8 cellular contexts compared by ENCODE assay signal in genomic region chr1:1079408-1080121, GRCh38. TPM values are rescaled to one million over a fixed set of nuclear protein-coding genes. Genes with fewer than 3 reads are reported as not detected.
DNase-seq lines count a peak whose midpoint lies in the region; ATAC-seq and TF ChIP-seq lines count a peak whose summit lies in the region.

No MANE protein-coding gene starts in this region.

- no peak for TF ChIP-seq CTCF in ovary (IDR thresholded peaks at IDR 0.05)

- TF ChIP-seq POLR2A in ovary (IDR thresholded peaks at IDR 0.05), result no peak

- intact Hi-C loops in ovary (cut with DNase I), result no loop called here

- H3K27me3 Mint-ChIP-seq in activated naive CD4-positive, alpha-beta T cell treated with anti-CD3 and anti-CD28 coated beads, Interleukin-2, amount 10 ng/mL, durations not matched to agents 7 days and 5 days, result peaks cover 22% of the 10 kb centered on the region

- peak overlapping the region; percentile 67 for H3K9ac ChIP-seq in BLaER1

- TF ChIP-seq EP300 in ovary (IDR thresholded peaks at IDR 0.05), result no peak

- no peak overlapping the region for H3K4me3 Mint-ChIP-seq in activated naive CD4-positive, alpha-beta T cell treated with anti-CD3 and anti-CD28 coated beads, Interleukin-2, amount 10 ng/mL, durations not matched to agents 7 days and 5 days

- H3K36me3 ChIP-seq in BLaER1, result peaks cover 19% of the 10 kb centered on the region
- no peaks in the 10 kb centered on the region for H3K36me3 ChIP-seq in ovary

- H3K27ac Mint-ChIP-seq in activated naive CD4-positive, alpha-beta T cell treated with anti-CD3 and anti-CD28 coated beads, Interleukin-2, amount 10 ng/mL, durations not matched to agents 7 days and 5 days, result peak overlapping the region; percentile 19

- H3K9me3 ChIP-seq in BLaER1 (no peaks in the 10 kb centered on the region), ovary (no peaks in the 10 kb centered on the region)

- CTCF ChIA-PET in activated naive CD4-positive, alpha-beta T cell treated with anti-CD3 and anti-CD28 coated beads, Interleukin-2, amount 10 ng/mL, durations not matched to agents 7 days and 5 days (lab: Charles Lee), result no interaction called here

- H4K20me1 ChIP-seq in BLaER1, result no peaks in the 10 kb centered on the region

- WGBS in ovary, 3 donors, result 0 to 1% (median 1%) methylated on average over 22 to 38 of the region's 38 CpGs

- peak overlapping the region; percentile 79 for H3K4me2 ChIP-seq in BLaER1

- H3K36me3 Mint-ChIP-seq in activated naive CD4-positive, alpha-beta T cell treated with anti-CD3 and anti-CD28 coated beads, Interleukin-2, amount 10 ng/mL, durations not matched to agents 7 days and 5 days, result no peaks in the 10 kb centered on the region

- ATAC-seq in GM19452 (IDR thresholded peaks at IDR 0.05; ENCODE audit: unreplicated experiment), result peak; percentile 53
- ATAC-seq in HG02610 (IDR thresholded peaks at IDR 0.05; ENCODE audit: unreplicated experiment), result no peak

- H3K4me3 ChIP-seq in BLaER1, result peak overlapping the region; percentile 43; the same call in 1 of the 2 replicates
- peak overlapping the region; percentile 16 for H3K4me3 ChIP-seq in ovary

- H3K4me1 ChIP-seq in BLaER1, result peaks cover 51% of the 10 kb centered on the region
- peaks cover 11% of the 10 kb centered on the region for H3K4me1 ChIP-seq in ovary (ENCODE audit: insufficient read depth)

- H3K27me3 ChIP-seq in BLaER1 (peaks cover 28% of the 10 kb centered on the region), ovary (peaks cover 3% of the 10 kb centered on the region)

- H3K4me1 Mint-ChIP-seq in activated naive CD4-positive, alpha-beta T cell treated with anti-CD3 and anti-CD28 coated beads, Interleukin-2, amount 10 ng/mL, durations not matched to agents 7 days and 5 days, result peaks cover 4% of the 10 kb centered on the region

- DNase-seq in NCI-H2196 (lab: John Stamatoyannopoulos, UW; ENCODE audit: unreplicated experiment), result peak; percentile 70
- peak; percentile 45 for DNase-seq in activated naive CD4-positive, alpha-beta T cell treated with anti-CD3 and anti-CD28 coated beads, Interleukin-2, amount 10 ng/mL, durations not matched to agents 7 days and 5 days
- peak; percentile 27 for DNase-seq in glomerular endothelial cell (ENCODE audit: extremely low read depth, low read depth, low spot score)
- DNase-seq in ovary, result peak; percentile 43 to 67 (median 47)
- DNase-seq in SKM-1 (lab: John Stamatoyannopoulos, UW; ENCODE audit: unreplicated experiment), result no peak

- H3K9me3 Mint-ChIP-seq in activated naive CD4-positive, alpha-beta T cell treated with anti-CD3 and anti-CD28 coated beads, Interleukin-2, amount 10 ng/mL, durations not matched to agents 7 days and 5 days, result no peaks in the 10 kb centered on the region

- H3K27ac ChIP-seq in BLaER1, result peak overlapping the region; percentile 57
- H3K27ac ChIP-seq in ovary, result no peak overlapping the region

RNA-seq across cellular contexts. Expression of gene RNF223, which starts 5.5 kb away (rescaled TPM):
- not detected in 2 replicates for total RNA-seq in glomerular endothelial cell
- under 1 TPM in 2 of 7 donors, not detected in 5; 0.36 to 0.92 TPM for total RNA-seq in ovary
- not detected for polyA plus RNA-seq in ovary

RNA-seq across cellular contexts. Expression of gene C1orf159, which starts 36.3 kb away (rescaled TPM):
- total RNA-seq in glomerular endothelial cell, result 13.5 and 32.1 TPM in 2 replicates
- total RNA-seq in ovary, result 10 to 100 TPM in 4 of 7 donors, 1 to 10 TPM in 3; 5.3 to 22.1 (median 10.7) TPM
- polyA plus RNA-seq in ovary, result 1 to 10 TPM in 1 of 2 donors, under 1 TPM in 1; 0.28 to 8.5 TPM

RNA-seq across cellular contexts. Expression of gene AGRN, which starts 59.6 kb away (rescaled TPM):
- total RNA-seq in glomerular endothelial cell (306 and 382 TPM in 2 replicates), ovary (100 to 1,000 TPM in 1 of 7 donors, 10 to 100 TPM in 6; 10.0 to 138 (median 14.4) TPM)
- 10 to 100 TPM in 1 of 2 donors, 1 to 10 TPM in 1; 2.7 to 13.6 TPM for polyA plus RNA-seq in ovary
